ENCODE assay signal across 11 cellular contexts in genomic region chr6:111609827-111610526, GRCh38. TPM values are rescaled to one million over a fixed set of nuclear protein-coding genes. Genes with fewer than 3 reads are reported as not detected.
A peak's percentile ranks its signal among the peaks of the same experiment; 100 is the strongest.
DNase-seq lines count a peak whose midpoint lies in the region; TF ChIP-seq lines count a peak whose summit lies in the region.
"Had no signal": no experiment of that assay in that cellular context is flagged by ENCODE, and none has a peak within 500 bp of the region (broad histone marks: within the 10 kb centered on the region; RNA-seq: fewer than 3 reads in every experiment).

No MANE protein-coding gene starts in this region.

- peak overlapping the region in 5 of 11 experiments; percentile 81 to 89 (median 88); a peak in 7 of 22 replicates for H3K9ac ChIP-seq in BLaER1 treated with 17β-estradiol and CSF1 and Interleukin-3, amounts not matched to agents 10 nM and 100 nM

- H3K27ac Mint-ChIP-seq in nephron: peak overlapping the region; percentile 60 to 75 (median 61)
- H3K27ac Mint-ChIP-seq: CD4-positive, CD25-positive, alpha-beta regulatory T cell had no signal

- no peak for TF ChIP-seq POLR2A in transverse colon (IDR thresholded peaks at IDR 0.05)

- TF ChIP-seq CTCF in hepatocyte (IDR thresholded peaks at IDR 0.05; ENCODE audit: poor library complexity) (no peak), nephron (IDR thresholded peaks at IDR 0.05; ENCODE audit: unreplicated experiment in 3 of 3) (no peak), transverse colon (IDR thresholded peaks at IDR 0.05) (no peak)

- no peak overlapping the region for H3K4me3 Mint-ChIP-seq in nephron

- H3K9me3 Mint-ChIP-seq in nephron: peaks cover 5% of the 10 kb centered on the region

- peak overlapping the region in 8 of 11 experiments; percentile 90 to 99 (median 96); a peak in 17 of 22 replicates for H3K4me2 ChIP-seq in BLaER1 treated with 17β-estradiol and CSF1 and Interleukin-3, amounts not matched to agents 10 nM and 100 nM
- no peak overlapping the region for H3K4me2 ChIP-seq in hepatocyte

- no peaks in the 10 kb centered on the region for H3K36me3 Mint-ChIP-seq in nephron (ENCODE audit: low read depth)

- peak overlapping the region in 8 of 11 experiments; percentile 70 to 92 (median 90); a peak in 13 of 22 replicates for H3K27ac ChIP-seq in BLaER1 treated with 17β-estradiol and CSF1 and Interleukin-3, amounts not matched to agents 10 nM and 100 nM
- H3K27ac ChIP-seq in hepatocyte (peak overlapping the region; percentile 58), transverse colon (peak overlapping the region; percentile 75 to 87 (median 85))
- H3K27ac ChIP-seq: HL-60 had no signal

- TF ChIP-seq EP300 in transverse colon (IDR thresholded peaks at IDR 0.05; ENCODE audit: low read depth): no peak

- H3K27me3 Mint-ChIP-seq in nephron (ENCODE audit: low read depth): peaks cover 8% of the 10 kb centered on the region
- H3K27me3 Mint-ChIP-seq: CD4-positive, CD25-positive, alpha-beta regulatory T cell had no signal

- H3K79me2 ChIP-seq in hepatocyte: no peaks in the 10 kb centered on the region

- no peaks in the 10 kb centered on the region for H3K27me3 ChIP-seq in BLaER1 treated with 17β-estradiol and CSF1 and Interleukin-3, amounts not matched to agents 10 nM and 100 nM
- H3K27me3 ChIP-seq in hepatocyte: no peaks in the 10 kb centered on the region
- H3K27me3 ChIP-seq in transverse colon: no peaks in the 10 kb centered on the region

- H3K4me3 ChIP-seq in BLaER1 treated with 17β-estradiol and CSF1 and Interleukin-3, amounts not matched to agents 10 nM and 100 nM: no peak overlapping the region
- H3K4me3 ChIP-seq in hepatocyte (no peak overlapping the region), transverse colon (no peak overlapping the region)
- H3K4me3 ChIP-seq: GM12878 had no signal

- DNase-seq in hepatocyte (ENCODE audit: low spot score) (no peak), transverse colon (no peak), RKO (ENCODE audit: low spot score) (no peak), cortex of kidney (lab: John Stamatoyannopoulos, UW) (no peak), superior temporal gyrus (ENCODE audit: extremely low spot score) (no peak)
- DNase-seq: CD4-positive, CD25-positive, alpha-beta regulatory T cell; DMS79 had no signal

- H2AFZ ChIP-seq in hepatocyte: no peak overlapping the region

- intact Hi-C loops in transverse colon (cut with DNase I; ENCODE audit: low total_unique reads): loop anchor here (10.0 kb wide), 1 partner anchor 125 kb away; the partner anchor contains the start of gene REV3L

- no peaks in the 10 kb centered on the region for H3K36me3 ChIP-seq in BLaER1 treated with 17β-estradiol and CSF1 and Interleukin-3, amounts not matched to agents 10 nM and 100 nM
- H3K36me3 ChIP-seq in hepatocyte (replicated peaks; ENCODE audit: insufficient read depth, low read depth) (no peaks in the 10 kb centered on the region), transverse colon (no peaks in the 10 kb centered on the region)

- no peaks in the 10 kb centered on the region for H4K20me1 ChIP-seq in BLaER1 treated with 17β-estradiol and CSF1 and Interleukin-3, amounts not matched to agents 10 nM and 100 nM
- no peaks in the 10 kb centered on the region for H4K20me1 ChIP-seq in hepatocyte (ENCODE audit: insufficient read depth, poor library complexity, severe bottlenecking)

- H3K4me1 ChIP-seq in BLaER1 treated with 17β-estradiol and CSF1 and Interleukin-3, amounts not matched to agents 10 nM and 100 nM: peaks cover 32 to 53% (median 43%) of the 10 kb centered on the region in 10 experiments
- H3K4me1 ChIP-seq in hepatocyte (ENCODE audit: insufficient read depth) (peaks cover 24% of the 10 kb centered on the region), transverse colon (peaks cover 0 to 28% (median 25%) of the 10 kb centered on the region in 4 donors)

- peaks cover 49% of the 10 kb centered on the region for H3K4me1 Mint-ChIP-seq in nephron

- no peaks in the 10 kb centered on the region for H3K9me2 ChIP-seq in hepatocyte (replicated peaks; ENCODE audit: insufficient read depth)

- 84% methylated on average over 6 of the region's 6 CpGs for WGBS in hepatocyte (ENCODE audit: low lambda C conversion rate, missing lambda C conversion rate)
- 56 to 66% methylated on average over 3 to 6 of the region's 6 CpGs for WGBS in transverse colon (ENCODE audit: low coverage in 1 of 2), 2 donors

- in situ Hi-C loops in transverse colon (cut with MboI; ENCODE audit: low pct_ligation_motif_present in 1 of 4, low pct_unique_long_range_greater_than_20kb in 1 of 4, low sequenced_read_pairs in 3 of 4): loop anchor here in 1 of 4 donors (25.0 kb wide), 1 partner anchor 348 kb away; a partner anchor contains a TSS

- H3K9me3 ChIP-seq in BLaER1 treated with 17β-estradiol and CSF1 and Interleukin-3, amounts not matched to agents 10 nM and 100 nM (replicated peaks in 1 of 11): peaks cover 14 to 25% (median 20%) of the 10 kb centered on the region in 11 experiments
- H3K9me3 ChIP-seq in hepatocyte (ENCODE audit: low read depth): no peaks in the 10 kb centered on the region
- no peaks in the 10 kb centered on the region for H3K9me3 ChIP-seq in transverse colon

RNA-seq across cellular contexts. Expression of gene TRAF3IP2, which starts 4.3 kb away (rescaled TPM):
- total RNA-seq in hepatocyte (26.0 and 31.1 TPM in 2 replicates), transverse colon (10 to 100 TPM; 33.0 to 57.8 (median 54.5) TPM)
- 21.9 and 22.2 TPM in 2 replicates for polyA plus RNA-seq in hepatocyte
